ENCODE assay signal across 26 cellular contexts in genomic region chr2:173580351-173580750, GRCh38.
"Had no signal": no experiment of that assay in that cellular context is flagged by ENCODE, and none has a peak within 500 bp of the region (broad histone marks: within the 10 kb centered on the region; RNA-seq: fewer than 3 reads in every experiment).

No MANE protein-coding gene starts in this region.

- ATAC-seq: naive thymus-derived CD8-positive, alpha-beta T cell; psoas muscle; right cardiac atrium; right lobe of liver; stimulated activated effector memory CD8-positive, alpha-beta T cell treated with anti-CD3 and anti-CD28 coated beads, Interleukin-12 subunit alpha, Interleukin-12 subunit beta, amount 100 ng/mL, for 72 hours; stimulated activated naive B cell treated with anti-CD40 and anti-IgM and Interleukin-4, amounts not matched to agents 10 μg/mL and 1 μg/mL and 100 μg/mL, for 72 hours had no signal

- H3K9ac ChIP-seq: neural progenitor cell, parathyroid adenoma had no signal

- H3K4me1 ChIP-seq: neural progenitor cell, parathyroid adenoma, psoas muscle, right lobe of liver, sigmoid colon, stomach, thyroid gland, tibial nerve, upper lobe of left lung, vagina had no signal

- FAIRE-seq: small intestine, urothelium cell line had no signal

- H3K36me3 ChIP-seq: neural progenitor cell, ovary, right lobe of liver, sigmoid colon, stomach, thoracic aorta, thyroid gland, tibial nerve, upper lobe of left lung, vagina had no signal

- H3K79me2 ChIP-seq: parathyroid adenoma had no signal

- H2AFZ ChIP-seq: neural progenitor cell, parathyroid adenoma had no signal

- H3K27me3 ChIP-seq: neural progenitor cell, ovary, right lobe of liver, sigmoid colon, thyroid gland, tibial nerve, upper lobe of left lung, vagina had no signal

- DNase-seq: naive thymus-derived CD8-positive, alpha-beta T cell; occipital lobe; ovary; posterior cingulate gyrus; psoas muscle; right cardiac atrium; right lobe of liver; sigmoid colon; small intestine; stimulated activated CD4-positive, alpha-beta T cell treated with anti-CD3 and anti-CD28 coated beads, Interleukin-15, amount 100 ng/mL, for 24 hours; stimulated activated CD4-positive, alpha-beta T cell treated with anti-CD3 and anti-CD28 coated beads, Interleukin-2, amount 100 ng/mL, for 24 hours; stimulated activated CD4-positive, alpha-beta T cell treated with anti-CD3 and anti-CD28 coated beads, Interleukin-2, amount 100 ng/mL, for 48 hours; stimulated activated CD4-positive, alpha-beta T cell treated with anti-CD3 and anti-CD28 coated beads, Interleukin-4, amount 100 ng/mL, for 24 hours; stimulated activated naive B cell treated with anti-CD40 and anti-IgM and Interleukin-4, amounts not matched to agents 10 μg/mL and 1 μg/mL and 100 μg/mL, for 72 hours; stimulated activated naive CD4-positive, alpha-beta T cell treated with Interleukin-2 at 50 U/mL for 16 hours; stomach; thyroid gland; trophoblast cell; upper lobe of left lung had no signal

- H3K9me3 ChIP-seq: ovary, psoas muscle, right lobe of liver, sigmoid colon, stomach, thoracic aorta, thyroid gland, tibial nerve, upper lobe of left lung, vagina had no signal

- H3K27ac ChIP-seq: neural progenitor cell, ovary, parathyroid adenoma, psoas muscle, right lobe of liver, sigmoid colon, stomach, thoracic aorta, thyroid gland, tibial nerve, upper lobe of left lung, vagina had no signal

- H3K4me2 ChIP-seq: neural progenitor cell had no signal

- H3K4me3 ChIP-seq: neural progenitor cell, ovary, psoas muscle, right lobe of liver, sigmoid colon, stomach, thoracic aorta, thyroid gland, tibial nerve, upper lobe of left lung, vagina had no signal
